7 cellular contexts compared by ENCODE assay signal in genomic region chr6:3742426-3743344, GRCh38. TPM values are rescaled to one million over a fixed set of nuclear protein-coding genes. Genes with fewer than 3 reads are reported as not detected.
DNase-seq lines count a peak whose midpoint lies in the region; ATAC-seq, FAIRE-seq and TF ChIP-seq lines count a peak whose summit lies in the region.

No MANE protein-coding gene starts in this region.

- DNase-seq in GM12891 (ENCODE audit: insufficient read length, low spot score) (peak; percentile 75), NCI-H2107 treated with DMSO at 0.1 percent for 48 hours (lab: John Stamatoyannopoulos, UW; ENCODE audit: unreplicated experiment) (peak; percentile 55), mammary epithelial cell (peak; percentile 74), kidney epithelial cell (ENCODE audit: low read depth) (no peak)
- peak; percentile 91 for DNase-seq in stimulated activated CD4-positive, alpha-beta T cell treated with anti-CD3 and anti-CD28 coated beads, Interleukin-15, amount 100 ng/mL, for 24 hours

- in situ Hi-C loops in mammary epithelial cell (cut with MboI; ENCODE audit: low sequenced_read_pairs in 2 of 2) = loop anchor here in 1 of 2 donors (10.0 kb wide), 1 partner anchor 192 kb away; no protein-coding TSS in a partner anchor

- no peaks in the 10 kb centered on the region for H3K9me3 ChIP-seq in mammary epithelial cell (replicated peaks; ENCODE audit: insufficient read depth, low read length)

- CTCF ChIA-PET in mammary epithelial cell (lab: Charles Lee; ENCODE audit: low non-redundant PET) = interaction anchor here (0.7 to 1.0 kb wide), 3 partner anchors 66 to 236 kb away, joined by 4 to 10 read pairs (median 8); partner anchors contain the start of gene FAM50B

- H3K4me2 ChIP-seq in mammary epithelial cell (ENCODE audit: insufficient read depth, low read depth, low read length) = peak overlapping the region; percentile 49

- FAIRE-seq in GM12891 (lab: Jason Lieb, UNC) = peak; percentile 82

- intact Hi-C loops in mammary epithelial cell (cut with micrococcal nuclease) = loop anchor here (1.0 to 5.0 kb wide), 8 partner anchors 83 to 415 kb away; partner anchors contain the start of gene FAM50B

- peak overlapping the region; percentile 13 for H3K27ac ChIP-seq in mammary epithelial cell (ENCODE audit: insufficient read depth, low read depth, low read length)

- TF ChIP-seq POLR2A in GM12891 (IDR thresholded peaks at IDR 0.05; ENCODE audit: low read depth, low read length) = no peak

- H3K27me3 ChIP-seq in mammary epithelial cell (ENCODE audit: insufficient read depth, low read length) (no peaks in the 10 kb centered on the region), kidney epithelial cell (ENCODE audit: control insufficient read depth, insufficient read depth, low read length) (no peaks in the 10 kb centered on the region)

- no TSS peak for BruUV-seq in mammary epithelial cell (replicated peaks; lab: Mats Ljungman, UMichigan)

- no peaks in the 10 kb centered on the region for H4K20me1 ChIP-seq in mammary epithelial cell (ENCODE audit: insufficient read depth, low read length)

- H3K79me2 ChIP-seq in mammary epithelial cell (ENCODE audit: insufficient read depth, low read length) = peaks cover 99% of the 10 kb centered on the region

- WGBS in mammary epithelial cell (ENCODE audit: low coverage, missing lambda C conversion rate) = 29% methylated on average over 36 of the region's 37 CpGs

- peaks cover 23% of the 10 kb centered on the region for H3K4me1 ChIP-seq in mammary epithelial cell (ENCODE audit: insufficient read depth, low read length)

- dilution Hi-C loops in mammary epithelial cell (cut with HindIII; ENCODE audit: low sequenced_read_pairs) = no loop called here

- ATAC-seq in HG02798 (IDR thresholded peaks at IDR 0.05; ENCODE audit: poor library complexity, unreplicated experiment) = peak; percentile 65

- H2AFZ ChIP-seq in mammary epithelial cell (ENCODE audit: low read depth, low read length) = peak overlapping the region; percentile 52

- no peak overlapping the region for H3K9ac ChIP-seq in mammary epithelial cell (ENCODE audit: insufficient read depth, low read length)

- H3K4me3 ChIP-seq in WI38 (ENCODE audit: low read depth, low read length) = peak overlapping the region; percentile 3
- H3K4me3 ChIP-seq in mammary epithelial cell (replicated peaks in 1 of 3; ENCODE audit: insufficient read depth in 1 of 3, low read depth in 2 of 3, low read length in 3 of 3) = no peak overlapping the region
- H3K4me3 ChIP-seq in kidney epithelial cell (ENCODE audit: low read depth, low read length) = no peak overlapping the region

- TF ChIP-seq CTCF in WI38 (IDR thresholded peaks at IDR 0.05; ENCODE audit: low read depth, low read length) (peak; percentile 78), mammary epithelial cell (conservative IDR thresholded peaks at IDR 0.05 in 1 of 2, IDR thresholded peaks at IDR 0.05 in 1 of 2; ENCODE audit: extremely low read depth in 1 of 2, insufficient read depth in 1 of 2, low read depth in 1 of 2, low read length in 2 of 2) (peak; percentile 82 to 90), kidney epithelial cell (IDR thresholded peaks at IDR 0.05; ENCODE audit: insufficient read depth, low read length, poor library complexity, severe bottlenecking) (peak; percentile 91)

- peaks cover 3% of the 10 kb centered on the region for H3K36me3 ChIP-seq in mammary epithelial cell (ENCODE audit: insufficient read depth, low read length)
- H3K36me3 ChIP-seq in kidney epithelial cell (ENCODE audit: control insufficient read depth, insufficient read depth, low read length) = no peaks in the 10 kb centered on the region

TF ChIP-seq in GM12891, 5 proteins besides CTCF, POLR2A, EP300 and RAD21:
- TF ChIP-seq POU2F2 (IDR thresholded peaks at IDR 0.05; ENCODE audit: low read depth, low read length) (no peak), SPI1 (IDR thresholded peaks at IDR 0.05; ENCODE audit: low read depth, low read length) (0 out of 2 replicates have a peak, but pooled peaks have one; percentile 13), TAF1 (IDR thresholded peaks at IDR 0.05; ENCODE audit: low read depth, low read length) (no peak)

RNA-seq across cellular contexts. Expression of gene PXDC1, which starts 8.8 kb away (rescaled TPM):
- 0.22 TPM for polyA plus RNA-seq in GM12891 (2012; ENCODE audit: low read depth, missing spikeins)
- total RNA-seq in mammary epithelial cell (100 to 1,000 TPM in 1 of 2 donors, 10 to 100 TPM in 1; 40.4 to 180 TPM), kidney epithelial cell (92.4 and 99.1 TPM in 2 replicates)
- 12.1 TPM for polyA plus RNA-seq in mammary epithelial cell
- polyA minus RNA-seq in mammary epithelial cell = 10.3 TPM
